13 cellular contexts compared by ENCODE assay signal in genomic region chr11:65903068-65903481, GRCh38. TPM values are rescaled to one million over a fixed set of nuclear protein-coding genes. Genes with fewer than 3 reads are reported as not detected.
DNase-seq lines count a peak whose midpoint lies in the region; ATAC-seq, FAIRE-seq and TF ChIP-seq lines count a peak whose summit lies in the region.
"Had no signal": no experiment of that assay in that cellular context is flagged by ENCODE, and none has a peak within 500 bp of the region (broad histone marks: within the 10 kb centered on the region; RNA-seq: fewer than 3 reads in every experiment).

No MANE protein-coding gene starts in this region.

- FAIRE-seq in K562 (lab: Jason Lieb, UNC): peak; percentile 64
- FAIRE-seq: TTC549 had no signal

- peaks cover 21% of the 10 kb centered on the region for H3K79me2 ChIP-seq in K562 (ENCODE audit: control insufficient read depth, insufficient read depth, low read length)

- TF ChIP-seq EP300 in K562 (IDR thresholded peaks at IDR 0.05; ENCODE audit: low read length): peak; percentile 74

- H4K20me1 ChIP-seq in K562 (replicated peaks; ENCODE audit: control insufficient read depth, insufficient read depth, low read length): peaks cover 4% of the 10 kb centered on the region; the same call in 1 of the 2 replicates

- H3K4me1 ChIP-seq in K562 (replicated peaks in 1 of 2; ENCODE audit: control insufficient read depth in 2 of 2, insufficient read depth in 2 of 2, low read length in 2 of 2): peaks cover 44 to 64% of the 10 kb centered on the region in 2 experiments
- H3K4me1 ChIP-seq in mesodermal cell (ENCODE audit: control insufficient read depth, insufficient read depth, low read length, poor library complexity, severe bottlenecking): peaks cover 34% of the 10 kb centered on the region

- POLR2A ChIA-PET in K562 (lab: Yijun Ruan, JAX): interaction anchor here (0.7 to 8.0 kb wide), 5 partner anchors 10 to 34 kb away, joined by 3 to 136 read pairs (median 3); partner anchors contain the start of genes CCDC85B and FIBP

- intact Hi-C loops in K562 (cut with micrococcal nuclease): loop anchor here (5.0 kb wide), 1 partner anchor 46 kb away; the partner anchor contains the start of gene CFL1

- H3K9me3 ChIP-seq in K562 (replicated peaks; ENCODE audit: control insufficient read depth, insufficient read depth, low read depth, low read length) (no peaks in the 10 kb centered on the region), mesodermal cell (ENCODE audit: control insufficient read depth, low read length) (no peaks in the 10 kb centered on the region)
- H3K9me3 ChIP-seq: upper lobe of left lung had no signal

- TF ChIP-seq POLR2A in K562 (conservative IDR thresholded peaks at IDR 0.05): no peak

- peak overlapping the region; percentile 64 for H3K4me2 ChIP-seq in K562 (ENCODE audit: insufficient read depth, low read length)

- BruUV-seq in K562 (replicated peaks; lab: Mats Ljungman, UMichigan): no TSS peak

- H3K4me3 ChIP-seq in K562: no peak overlapping the region
- H3K4me3 ChIP-seq in mesodermal cell (ENCODE audit: extremely low read depth, insufficient read depth, low read length, poor library complexity, severe bottlenecking): no peak overlapping the region
- H3K4me3 ChIP-seq: upper lobe of left lung had no signal

- CTCF ChIA-PET in K562 (lab: Yijun Ruan, JAX; ENCODE audit: low intra/inter-chr PET ratio): no interaction called here

- no peaks in the 10 kb centered on the region for H3K27me3 ChIP-seq in K562 (ENCODE audit: control insufficient read depth in 2 of 2, insufficient read depth in 2 of 2, low read length in 2 of 2)

- TF ChIP-seq CTCF in K562 (IDR thresholded peaks at IDR 0.05 in 2 of 3, conservative IDR thresholded peaks at IDR 0.05 in 1 of 3; ENCODE audit: insufficient read depth in 2 of 3, low read depth in 1 of 3, low read length in 3 of 3): no peak

- H3K9me1 ChIP-seq in K562 (ENCODE audit: control insufficient read depth, insufficient read depth, low read length): no peaks in the 10 kb centered on the region

- H3K36me3 ChIP-seq in K562 (ENCODE audit: control insufficient read depth, insufficient read depth, low read length) (peaks cover 13% of the 10 kb centered on the region; the same call in 2 of the 3 replicates), mesodermal cell (ENCODE audit: control insufficient read depth, insufficient read depth, low read length) (peaks cover 4% of the 10 kb centered on the region)
- H3K36me3 ChIP-seq: upper lobe of left lung had no signal

- in situ Hi-C loops in K562 (cut with MboI): no loop called here

- peak overlapping the region; percentile 42 to 88; a peak in 3 of 4 replicates for H3K9ac ChIP-seq in K562 (ENCODE audit: insufficient read depth in 1 of 2, low read depth in 2 of 2, low read length in 2 of 2)

- ATAC-seq in K562 (peak; percentile 8), GM18867 (IDR thresholded peaks at IDR 0.05; ENCODE audit: unreplicated experiment) (no peak)

- H2AFZ ChIP-seq in K562 (ENCODE audit: low read depth, low read length): peak overlapping the region; percentile 73

- DNase-seq in EH (ENCODE audit: low read depth) (peak; percentile 97), M059J (ENCODE audit: low read depth) (peak; percentile 98), K562 (ENCODE audit: extremely low read depth in 1 of 4, low spot score in 3 of 4) (peak; percentile 53 to 78 (median 60)), cortex of kidney (lab: John Stamatoyannopoulos, UW) (no peak), NCI-H510A (lab: John Stamatoyannopoulos, UW) (no peak), DMS79 (lab: John Stamatoyannopoulos, UW) (no peak)
- DNase-seq: activated naive CD4-positive, alpha-beta T cell; naive B cell; NCI-H345; upper lobe of left lung had no signal

- H3K27ac ChIP-seq in K562 (ENCODE audit: extremely low read depth, low read depth, low read length) (peak overlapping the region; percentile 76), mesodermal cell (ENCODE audit: low read depth, low read length, severe bottlenecking) (peak overlapping the region; percentile 75)
- H3K27ac ChIP-seq: upper lobe of left lung had no signal

- TF ChIP-seq RAD21 in K562 (CRISPR knock-in tag; conservative IDR thresholded peaks at IDR 0.05 in 1 of 2, IDR thresholded peaks at IDR 0.05 in 1 of 2): 0 out of 4 replicates have a peak, but pooled peaks of 1 of the 2 experiments have one; percentile 7

- 0% methylated on average over 5 of the region's 5 CpGs for WGBS in K562 (ENCODE audit: insufficient coverage, low coverage, missing lambda C conversion rate)
- 0 to 8% methylated on average over 2 of the region's 5 CpGs for WGBS in mesodermal cell (ENCODE audit: insufficient coverage in 2 of 2), 2 experiments

RNA-seq across cellular contexts. Expression of gene FOSL1, which starts 2.9 kb away (rescaled TPM):
- 253 and 286 TPM in 2 replicates for total RNA-seq in M059J (2014; rRNA removed; shearing (Covaris generic))
- total RNA-seq in K562 (2011; cell fraction: chromatin; rRNA removed; ENCODE audit: low replicate concordance): 27.7 and 48.1 TPM in 2 replicates
- total RNA-seq in K562 (2011; cell fraction: nucleolus; rRNA removed): 22.8 and 24.7 TPM in 2 replicates
- 23.9 and 41.4 TPM in 2 replicates for total RNA-seq in K562 (2011; cell fraction: nucleoplasm; rRNA removed)
- total RNA-seq in K562 (2014; rRNA removed): 18.6 and 21.3 TPM in 2 replicates
- total RNA-seq in K562 (2014; rRNA removed; fragmentation: Illumina TruSeq; extraction: Trizol): 4.6 and 6.2 TPM in 2 replicates
- total RNA-seq in K562 (2015; rRNA removed; fragmentation: Illumina TruSeq; extraction: Trizol): 10.0 and 12.4 TPM in 2 replicates
- total RNA-seq in K562 (2021): 26.1 and 28.7 TPM in 2 replicates
- polyA plus RNA-seq in K562 (2011; rRNA removed): 5.3 and 9.0 TPM in 2 replicates
- 7.6 and 12.9 TPM in 2 replicates for polyA plus RNA-seq in K562 (2011; cell fraction: cytosol; rRNA removed)
- polyA plus RNA-seq in K562 (2011; cell fraction: nucleus; rRNA removed): 10.1 and 26.6 TPM in 2 replicates
- 24.9 and 29.1 TPM in 2 replicates for polyA plus RNA-seq in K562 (2012)
- 26.9 and 39.6 TPM in 2 replicates for polyA plus RNA-seq in K562 (2014; fragmentation: Illumina TruSeq; extraction: Trizol)
- polyA plus RNA-seq in K562 (2014; fragmentation: Nextera tagmentation; extraction: Ambion mirVana): 1 to 10 TPM; 3.5 to 4.2 TPM
- polyA plus RNA-seq in K562 (2014; rRNA removed): 16.3 and 16.9 TPM in 2 replicates
- 4.3 and 5.1 TPM in 2 replicates for polyA minus RNA-seq in K562 (2011; rRNA and poly(A)+ RNA removed)
- 7.8 and 8.3 TPM in 2 replicates for polyA minus RNA-seq in K562 (2011; cell fraction: cytosol; rRNA and poly(A)+ RNA removed)
- 6.1 and 10.8 TPM in 2 replicates for polyA minus RNA-seq in K562 (2011; cell fraction: nucleus; rRNA and poly(A)+ RNA removed)
- 14.7 TPM for polyA plus RNA-seq in mesodermal cell (2013, experiment 1 of 2)
- 13.0 TPM for polyA plus RNA-seq in mesodermal cell (2013, experiment 2 of 2)

RNA-seq across cellular contexts. Expression of gene CCDC85B, which starts 12.6 kb away (rescaled TPM):
- total RNA-seq in M059J (2014; rRNA removed; shearing (Covaris generic)): 57.1 and 95.3 TPM in 2 replicates
- total RNA-seq in K562 (2011; cell fraction: chromatin; rRNA removed; ENCODE audit: low replicate concordance): 1.2 and 7.1 TPM in 2 replicates
- total RNA-seq in K562 (2011; cell fraction: nucleolus; rRNA removed): 15.7 and 17.8 TPM in 2 replicates
- 7.0 and 7.4 TPM in 2 replicates for total RNA-seq in K562 (2011; cell fraction: nucleoplasm; rRNA removed)
- total RNA-seq in K562 (2014; rRNA removed) (138 and 161 TPM in 2 replicates), K562 (2014; rRNA removed; fragmentation: Illumina TruSeq; extraction: Trizol) (0.26 and 0.29 TPM in 2 replicates), K562 (2015; rRNA removed; fragmentation: Illumina TruSeq; extraction: Trizol) (6.2 and 11.7 TPM in 2 replicates), K562 (2021) (64.4 and 74.8 TPM in 2 replicates)
- polyA plus RNA-seq in K562 (2011; rRNA removed) (6.8 and 7.9 TPM in 2 replicates), K562 (2014; fragmentation: Illumina TruSeq; extraction: Trizol) (0.30 and 1.9 TPM in 2 replicates), K562 (2014; fragmentation: Nextera tagmentation; extraction: Ambion mirVana) (under 1 TPM; 0.14 to 0.29 TPM), K562 (2014; rRNA removed) (92.3 TPM in 2 replicates)
- polyA plus RNA-seq in K562 (2011; cell fraction: cytosol; rRNA removed): 19.3 and 81.8 TPM in 2 replicates
- polyA plus RNA-seq in K562 (2011; cell fraction: nucleus; rRNA removed): 7.6 and 15.8 TPM in 2 replicates
- polyA plus RNA-seq in K562 (2012): 35.5 and 38.4 TPM in 2 replicates
- 0.27 and 0.49 TPM in 2 replicates for polyA minus RNA-seq in K562 (2011; rRNA and poly(A)+ RNA removed)
- polyA minus RNA-seq in K562 (2011; cell fraction: cytosol; rRNA and poly(A)+ RNA removed): 11.3 and 22.7 TPM in 2 replicates
- 9.6 and 14.0 TPM in 2 replicates for polyA minus RNA-seq in K562 (2011; cell fraction: nucleus; rRNA and poly(A)+ RNA removed)
- 22.8 TPM for polyA plus RNA-seq in mesodermal cell (2013, experiment 1 of 2)
- 20.5 TPM for polyA plus RNA-seq in mesodermal cell (2013, experiment 2 of 2)

RNA-seq across cellular contexts. Expression of gene FIBP, which starts 14.8 kb away (rescaled TPM):
- 149 and 165 TPM in 2 replicates for total RNA-seq in M059J (2014; rRNA removed; shearing (Covaris generic))
- 53.7 and 168 TPM in 2 replicates for total RNA-seq in K562 (2011; cell fraction: chromatin; rRNA removed; ENCODE audit: low replicate concordance)
- 118 and 119 TPM in 2 replicates for total RNA-seq in K562 (2011; cell fraction: nucleolus; rRNA removed)
- total RNA-seq in K562 (2011; cell fraction: nucleoplasm; rRNA removed): 83.9 and 91.0 TPM in 2 replicates
- total RNA-seq in K562 (2014; rRNA removed): 77.2 and 98.5 TPM in 2 replicates
- 36.8 and 44.6 TPM in 2 replicates for total RNA-seq in K562 (2014; rRNA removed; fragmentation: Illumina TruSeq; extraction: Trizol)
- total RNA-seq in K562 (2015; rRNA removed; fragmentation: Illumina TruSeq; extraction: Trizol): 45.8 and 46.8 TPM in 2 replicates
- total RNA-seq in K562 (2021): 51.1 and 54.0 TPM in 2 replicates
- polyA plus RNA-seq in K562 (2011; rRNA removed): 58.8 and 69.4 TPM in 2 replicates
- 81.2 and 144 TPM in 2 replicates for polyA plus RNA-seq in K562 (2011; cell fraction: cytosol; rRNA removed)
- polyA plus RNA-seq in K562 (2011; cell fraction: nucleus; rRNA removed): 131 and 187 TPM in 2 replicates
- polyA plus RNA-seq in K562 (2012): 65.8 and 94.8 TPM in 2 replicates
- polyA plus RNA-seq in K562 (2014; fragmentation: Illumina TruSeq; extraction: Trizol): 48.6 and 62.8 TPM in 2 replicates
- polyA plus RNA-seq in K562 (2014; fragmentation: Nextera tagmentation; extraction: Ambion mirVana): 10 to 100 TPM; 41.2 to 46.2 TPM
- polyA plus RNA-seq in K562 (2014; rRNA removed): 79.2 and 82.8 TPM in 2 replicates
- polyA minus RNA-seq in K562 (2011; rRNA and poly(A)+ RNA removed): 43.2 and 46.4 TPM in 2 replicates
- 59.7 and 70.4 TPM in 2 replicates for polyA minus RNA-seq in K562 (2011; cell fraction: cytosol; rRNA and poly(A)+ RNA removed)
- polyA minus RNA-seq in K562 (2011; cell fraction: nucleus; rRNA and poly(A)+ RNA removed): 47.0 and 54.9 TPM in 2 replicates
- 64.0 TPM for polyA plus RNA-seq in mesodermal cell (2013, experiment 1 of 2)
- 65.6 TPM for polyA plus RNA-seq in mesodermal cell (2013, experiment 2 of 2)

RNA-seq across cellular contexts. Expression of gene C11orf68, which starts 15.8 kb away (rescaled TPM):
- total RNA-seq in M059J (2014; rRNA removed; shearing (Covaris generic)): 39.1 and 47.9 TPM in 2 replicates
- total RNA-seq in K562 (2011; cell fraction: chromatin; rRNA removed; ENCODE audit: low replicate concordance): 10.7 and 38.4 TPM in 2 replicates
- total RNA-seq in K562 (2011; cell fraction: nucleolus; rRNA removed): 35.5 and 41.9 TPM in 2 replicates
- total RNA-seq in K562 (2011; cell fraction: nucleoplasm; rRNA removed): 27.5 and 27.9 TPM in 2 replicates
- total RNA-seq in K562 (2014; rRNA removed): 6.6 and 11.1 TPM in 2 replicates
- 7.2 and 10.6 TPM in 2 replicates for total RNA-seq in K562 (2014; rRNA removed; fragmentation: Illumina TruSeq; extraction: Trizol)
- total RNA-seq in K562 (2015; rRNA removed; fragmentation: Illumina TruSeq; extraction: Trizol): 12.8 and 14.3 TPM in 2 replicates
- total RNA-seq in K562 (2021): 34.5 and 35.9 TPM in 2 replicates
- polyA plus RNA-seq in K562 (2011; rRNA removed): 18.9 and 34.0 TPM in 2 replicates
- 54.6 and 96.4 TPM in 2 replicates for polyA plus RNA-seq in K562 (2011; cell fraction: cytosol; rRNA removed)
- 44.1 and 53.6 TPM in 2 replicates for polyA plus RNA-seq in K562 (2011; cell fraction: nucleus; rRNA removed)
- 26.5 and 54.0 TPM in 2 replicates for polyA plus RNA-seq in K562 (2012)
- 31.7 and 40.6 TPM in 2 replicates for polyA plus RNA-seq in K562 (2014; fragmentation: Illumina TruSeq; extraction: Trizol)
- polyA plus RNA-seq in K562 (2014; fragmentation: Nextera tagmentation; extraction: Ambion mirVana): 1 to 10 TPM; 3.6 to 4.6 TPM
- polyA plus RNA-seq in K562 (2014; rRNA removed): 26.6 and 31.3 TPM in 2 replicates
- polyA minus RNA-seq in K562 (2011; rRNA and poly(A)+ RNA removed): 9.8 and 12.4 TPM in 2 replicates
- 20.2 and 22.9 TPM in 2 replicates for polyA minus RNA-seq in K562 (2011; cell fraction: cytosol; rRNA and poly(A)+ RNA removed)
- polyA minus RNA-seq in K562 (2011; cell fraction: nucleus; rRNA and poly(A)+ RNA removed): 18.7 and 26.1 TPM in 2 replicates
- polyA plus RNA-seq in mesodermal cell (2013, experiment 1 of 2): 38.1 TPM
- 32.2 TPM for polyA plus RNA-seq in mesodermal cell (2013, experiment 2 of 2)

RNA-seq across cellular contexts. Expression of gene DRAP1, which starts 16.2 kb away (rescaled TPM):
- 456 and 489 TPM in 2 replicates for total RNA-seq in M059J (2014; rRNA removed; shearing (Covaris generic))
- total RNA-seq in K562 (2011; cell fraction: chromatin; rRNA removed; ENCODE audit: low replicate concordance): 7.1 and 14.3 TPM in 2 replicates
- total RNA-seq in K562 (2011; cell fraction: nucleolus; rRNA removed): 10.8 and 17.7 TPM in 2 replicates
- total RNA-seq in K562 (2011; cell fraction: nucleoplasm; rRNA removed): 6.3 and 10.6 TPM in 2 replicates
- 189 and 200 TPM in 2 replicates for total RNA-seq in K562 (2014; rRNA removed)
- 25.2 and 30.3 TPM in 2 replicates for total RNA-seq in K562 (2014; rRNA removed; fragmentation: Illumina TruSeq; extraction: Trizol)
- 124 and 127 TPM in 2 replicates for total RNA-seq in K562 (2015; rRNA removed; fragmentation: Illumina TruSeq; extraction: Trizol)
- total RNA-seq in K562 (2021): 92.2 and 92.9 TPM in 2 replicates
- 32.6 and 40.4 TPM in 2 replicates for polyA plus RNA-seq in K562 (2011; rRNA removed)
- 58.8 and 72.4 TPM in 2 replicates for polyA plus RNA-seq in K562 (2011; cell fraction: cytosol; rRNA removed)
- 44.8 and 52.7 TPM in 2 replicates for polyA plus RNA-seq in K562 (2011; cell fraction: nucleus; rRNA removed)
- polyA plus RNA-seq in K562 (2012): 130 and 155 TPM in 2 replicates
- polyA plus RNA-seq in K562 (2014; fragmentation: Illumina TruSeq; extraction: Trizol): 108 and 122 TPM in 2 replicates
- 10 to 100 TPM in 1 of 2 experiments, 1 to 10 TPM in 1; 9.6 to 14.3 TPM for polyA plus RNA-seq in K562 (2014; fragmentation: Nextera tagmentation; extraction: Ambion mirVana)
- polyA plus RNA-seq in K562 (2014; rRNA removed): 167 and 169 TPM in 2 replicates
- 5.1 and 10.2 TPM in 2 replicates for polyA minus RNA-seq in K562 (2011; rRNA and poly(A)+ RNA removed)
- polyA minus RNA-seq in K562 (2011; cell fraction: cytosol; rRNA and poly(A)+ RNA removed): 21.1 and 26.8 TPM in 2 replicates
- 6.7 and 7.8 TPM in 2 replicates for polyA minus RNA-seq in K562 (2011; cell fraction: nucleus; rRNA and poly(A)+ RNA removed)
- 160 TPM for polyA plus RNA-seq in mesodermal cell (2013, experiment 1 of 2)
- polyA plus RNA-seq in mesodermal cell (2013, experiment 2 of 2): 120 TPM

Comparison
In these comparisons a context has a peak if more than half of its experiments do, and no peak if none do; other contexts are left out.
1. DNase-seq: peak in EH (single experiment), M059J (single experiment) and K562 (4 of 4); none in cortex of kidney (single experiment), NCI-H510A (single experiment) and DMS79 (single experiment).